Comparison of ENCODE assay signal across 15 cellular contexts in the genomic region with DNA sequence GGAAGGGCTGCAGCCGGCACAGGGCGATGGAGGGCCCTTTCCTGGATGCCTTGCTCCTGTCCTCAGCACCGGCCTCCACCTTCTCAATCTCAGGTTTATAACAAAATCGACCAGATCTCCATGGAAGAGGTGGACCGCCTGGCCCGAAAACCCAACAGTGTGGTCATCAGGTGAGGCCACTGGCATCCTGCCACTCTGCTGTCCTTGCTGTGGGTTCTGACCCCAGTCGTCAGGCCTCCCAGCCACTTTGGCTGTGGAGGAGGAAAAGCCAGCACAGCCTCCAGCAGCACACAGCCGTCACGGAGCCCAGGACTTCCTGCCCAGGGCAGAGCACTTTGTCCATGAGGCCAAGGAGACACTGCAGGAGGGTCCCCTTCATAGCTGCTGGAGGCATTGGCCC. TPM values are rescaled to one million over a fixed set of nuclear protein-coding genes. Genes with fewer than 3 reads are reported as not detected.
DNase-seq lines count a peak whose midpoint lies in the region; ATAC-seq and TF ChIP-seq lines count a peak whose summit lies in the region.
"Had no signal": no experiment of that assay in that cellular context is flagged by ENCODE, and none has a peak within 500 bp of the region (broad histone marks: within the 10 kb centered on the region; RNA-seq: fewer than 3 reads in every experiment).

No MANE protein-coding gene starts in this region.

- no peak for TF ChIP-seq EP300 in esophagus muscularis mucosa (IDR thresholded peaks at IDR 0.05)

- H3K4me3 ChIP-seq in BLaER1 (no peak overlapping the region), osteoblast (ENCODE audit: insufficient read depth, low read length) (no peak overlapping the region), HAP-1 (no peak overlapping the region), PC-3 (ENCODE audit: low read length) (no peak overlapping the region), esophagus muscularis mucosa (no peak overlapping the region)

- H3K9ac ChIP-seq in BLaER1 (no peak overlapping the region), PC-3 (ENCODE audit: low read length) (no peak overlapping the region)

- no peaks in the 10 kb centered on the region for H3K36me3 Mint-ChIP-seq in IgD-negative memory B cell

- TF ChIP-seq CTCF in osteoblast (IDR thresholded peaks at IDR 0.05; ENCODE audit: extremely low read depth, low read depth, low read length) = no peak
- no peak for TF ChIP-seq CTCF in PC-3 (conservative IDR thresholded peaks at IDR 0.05; ENCODE audit: low read depth, low read length)
- TF ChIP-seq CTCF in esophagus muscularis mucosa (IDR thresholded peaks at IDR 0.05) = no peak

- CTCF ChIA-PET in PC-3 (lab: Charles Lee) = no interaction called here

- BruUV-seq in PC-3 (replicated peaks; lab: Mats Ljungman, UMichigan) = no TSS peak

- H3K4me3 Mint-ChIP-seq in IgD-negative memory B cell = no peak overlapping the region
- H3K4me3 Mint-ChIP-seq: CD8-positive, alpha-beta T cell had no signal

- H3K9me3 ChIP-seq in BLaER1 (no peaks in the 10 kb centered on the region), osteoblast (ENCODE audit: low read depth, low read length) (no peaks in the 10 kb centered on the region), HAP-1 (no peaks in the 10 kb centered on the region), PC-3 (ENCODE audit: low read length) (no peaks in the 10 kb centered on the region), esophagus muscularis mucosa (no peaks in the 10 kb centered on the region)

- H4K20me1 ChIP-seq in BLaER1 (peaks cover 57% of the 10 kb centered on the region), osteoblast (ENCODE audit: insufficient read depth, low read length) (peaks cover 7% of the 10 kb centered on the region), PC-3 (ENCODE audit: low read length) (no peaks in the 10 kb centered on the region)

- intact Hi-C loops in PC-3 (cut with micrococcal nuclease) (no loop called here), esophagus muscularis mucosa (cut with DNase I) (no loop called here)

- no peaks in the 10 kb centered on the region for H3K9me2 ChIP-seq in PC-3 (replicated peaks; ENCODE audit: low read length)

- TF ChIP-seq POLR2A in esophagus muscularis mucosa (IDR thresholded peaks at IDR 0.05; ENCODE audit: low read depth) = no peak

- H3K9me3 Mint-ChIP-seq in IgD-negative memory B cell = no peaks in the 10 kb centered on the region
- H3K9me3 Mint-ChIP-seq: CD8-positive, alpha-beta T cell had no signal

- no peak overlapping the region for H3K27ac ChIP-seq in BLaER1
- no peak overlapping the region for H3K27ac ChIP-seq in osteoblast (ENCODE audit: low read depth, low read length)
- H3K27ac ChIP-seq in PC-3 (ENCODE audit: low read length) = no peak overlapping the region
- H3K27ac ChIP-seq in esophagus muscularis mucosa (replicated peaks in 1 of 4) = no peak overlapping the region

- H3K4me1 Mint-ChIP-seq in IgD-negative memory B cell = peaks cover 10 to 15% (median 12%) of the 10 kb centered on the region in 3 donors

- in situ Hi-C loops in HAP-1 (cut with MboI; ENCODE audit: low sequenced_read_pairs) = no loop called here

- H3K4me1 ChIP-seq in BLaER1 (peaks cover 56% of the 10 kb centered on the region), osteoblast (ENCODE audit: insufficient read depth, low read length) (no peaks in the 10 kb centered on the region), HAP-1 (no peaks in the 10 kb centered on the region), PC-3 (ENCODE audit: insufficient read depth, low read length) (no peaks in the 10 kb centered on the region), esophagus muscularis mucosa (no peaks in the 10 kb centered on the region)

- H3K36me3 ChIP-seq in BLaER1 (peaks cover 80% of the 10 kb centered on the region), osteoblast (ENCODE audit: insufficient read depth, low read length) (peaks cover 34% of the 10 kb centered on the region), HAP-1 (replicated peaks) (peaks cover 45% of the 10 kb centered on the region), PC-3 (ENCODE audit: low read depth, low read length) (peaks cover 45% of the 10 kb centered on the region), esophagus muscularis mucosa (peaks cover 20 to 96% (median 84%) of the 10 kb centered on the region in 4 donors)

- ATAC-seq in left lobe of liver (peak; percentile 10), PC-3 (no peak)
- ATAC-seq: CD8-positive, alpha-beta T cell had no signal

- H3K27ac Mint-ChIP-seq in IgD-negative memory B cell = peak overlapping the region in 2 of 3 donors; percentile 43 to 55

- H3F3A ChIP-seq in PC-3 (ENCODE audit: low read length, unreplicated experiment) = no peaks in the 10 kb centered on the region

- no peak for DNase-seq in left lobe of liver (ENCODE audit: low spot score)
- peak; percentile 25 for DNase-seq in osteoblast (ENCODE audit: insufficient read length, low spot score, missing footprints)
- DNase-seq in HAP-1 (ENCODE audit: low spot score in 2 of 2) = no peak
- no peak for DNase-seq in PC-3
- DNase-seq in esophagus muscularis mucosa (ENCODE audit: extremely low spot score) = no peak
- DNase-seq in NCI-H2196 (lab: John Stamatoyannopoulos, UW; ENCODE audit: unreplicated experiment) = no peak
- DNase-seq: ACHN; Calu3; CD8-positive, alpha-beta T cell; DMS79 treated with DMSO at 0.1 percent for 48 hours; GOT3; H7; KG1 had no signal

- H3K79me2 ChIP-seq in osteoblast (ENCODE audit: insufficient read depth, low read length) = no peaks in the 10 kb centered on the region
- no peaks in the 10 kb centered on the region for H3K79me2 ChIP-seq in PC-3 (ENCODE audit: low read length)

- H3K27me3 Mint-ChIP-seq in IgD-negative memory B cell = no peaks in the 10 kb centered on the region

- POLR2A ChIA-PET in PC-3 (lab: Charles Lee; ENCODE audit: unreplicated experiment) = no interaction called here

- 86% methylated on average over 6 of the region's 9 CpGs for WGBS in esophagus muscularis mucosa

- H3K27me3 ChIP-seq in BLaER1 (no peaks in the 10 kb centered on the region), osteoblast (ENCODE audit: insufficient read depth, low read length) (no peaks in the 10 kb centered on the region), HAP-1 (ENCODE audit: low read depth) (no peaks in the 10 kb centered on the region), PC-3 (ENCODE audit: low read length) (no peaks in the 10 kb centered on the region), esophagus muscularis mucosa (no peaks in the 10 kb centered on the region)

- H2AFZ ChIP-seq in osteoblast (ENCODE audit: low read length) = no peak overlapping the region
- H2AFZ ChIP-seq in PC-3 (ENCODE audit: low read length) = no peak overlapping the region

- H3K4me2 ChIP-seq in BLaER1 (0 out of 2 replicates have a peak overlapping the region, but pooled peaks have one; percentile 17), osteoblast (ENCODE audit: insufficient read depth, low read length) (no peak overlapping the region), PC-3 (ENCODE audit: low read length) (no peak overlapping the region)

RNA-seq across cellular contexts. Expression of a gene that starts 6.7 kb away (rescaled TPM):
- 0.48 TPM for polyA plus RNA-seq in IgD-negative memory B cell
- total RNA-seq in left lobe of liver (6.0 TPM), osteoblast (1.1 and 1.2 TPM in 2 replicates), PC-3 (2014; rRNA removed) (0.26 TPM in 1 of 2 replicates, not detected in the other), esophagus muscularis mucosa (under 1 TPM; 0.33 to 0.98 (median 0.61) TPM)

RNA-seq across cellular contexts. Expression of a gene that starts 14.1 kb away (rescaled TPM):
- polyA plus RNA-seq in IgD-negative memory B cell = 47.8 TPM
- total RNA-seq in left lobe of liver (13.0 TPM), osteoblast (33.0 and 40.2 TPM in 2 replicates), PC-3 (2014; rRNA removed) (84.1 and 102 TPM in 2 replicates), esophagus muscularis mucosa (10 to 100 TPM; 27.4 to 33.8 (median 33.0) TPM)
